ENCODE assay signal across 15 cellular contexts in genomic region chr17:40328386-40328766, GRCh38. TPM values are rescaled to one million over a fixed set of nuclear protein-coding genes. Genes with fewer than 3 reads are reported as not detected.
DNase-seq lines count a peak whose midpoint lies in the region; ATAC-seq and TF ChIP-seq lines count a peak whose summit lies in the region.
"Had no signal": no experiment of that assay in that cellular context is flagged by ENCODE, and none has a peak within 500 bp of the region (broad histone marks: within the 10 kb centered on the region; RNA-seq: fewer than 3 reads in every experiment).

No MANE protein-coding gene starts in this region.

- H3K9me3 ChIP-seq in SK-N-SH (no peaks in the 10 kb centered on the region), Peyer's patch (no peaks in the 10 kb centered on the region), esophagus (ENCODE audit: control insufficient read depth in 2 of 2, insufficient read depth in 1 of 2, low read depth in 1 of 2, low read length in 1 of 2) (no peaks in the 10 kb centered on the region), spleen (no peaks in the 10 kb centered on the region)

- H3K4me1 ChIP-seq in SK-N-SH (ENCODE audit: control insufficient read depth in 1 of 2, insufficient read depth in 2 of 2, low read depth in 1 of 2, low read length in 1 of 2) = peaks cover 69 to 87% of the 10 kb centered on the region in 2 experiments
- H3K4me1 ChIP-seq in Peyer's patch = peaks cover 11 to 96% (median 70%) of the 10 kb centered on the region in 4 donors
- H3K4me1 ChIP-seq in esophagus (ENCODE audit: control insufficient read depth in 2 of 2, insufficient read depth in 2 of 2, low read length in 1 of 2) = peaks cover 19 to 48% of the 10 kb centered on the region in 2 donors
- H3K4me1 ChIP-seq in spleen = peaks cover 96 to 100% (median 100%) of the 10 kb centered on the region in 6 donors

- WGBS in SK-N-SH (ENCODE audit: low lambda C conversion rate) = 98% methylated on average over 2 of the region's 2 CpGs
- WGBS in esophagus, 2 donors = 89% methylated on average over 2 of the region's 2 CpGs
- WGBS in spleen, 5 donors = 63 to 85% (median 82%) methylated on average over 2 of the region's 2 CpGs

- peaks cover 68% of the 10 kb centered on the region for H4K20me1 ChIP-seq in SK-N-SH (ENCODE audit: insufficient read depth)

- TF ChIP-seq CTCF in SK-N-SH (IDR thresholded peaks at IDR 0.05) = no peak
- no peak for TF ChIP-seq CTCF in Peyer's patch (IDR thresholded peaks at IDR 0.05)
- no peak for TF ChIP-seq CTCF in spleen (IDR thresholded peaks at IDR 0.05 in 8 of 11, conservative IDR thresholded peaks at IDR 0.05 in 3 of 11)

- ATAC-seq in SK-N-SH treated with all-trans-retinoic acid at 6 μM for 48 hours (no peak), GM19397 (IDR thresholded peaks at IDR 0.05; ENCODE audit: unreplicated experiment) (no peak)

- H3K27me3 ChIP-seq in SK-N-SH (ENCODE audit: insufficient read depth) (no peaks in the 10 kb centered on the region), Peyer's patch (no peaks in the 10 kb centered on the region), esophagus (ENCODE audit: control insufficient read depth in 1 of 2, insufficient read depth in 2 of 2, low read length in 2 of 2) (no peaks in the 10 kb centered on the region), spleen (replicated peaks in 1 of 7) (no peaks in the 10 kb centered on the region)

- H3K27ac ChIP-seq in SK-N-SH (ENCODE audit: low read depth in 2 of 2, low read length in 1 of 2) = peak overlapping the region; percentile 14 to 45; a peak in 3 of 4 replicates
- peak overlapping the region in 3 of 4 donors; percentile 14 to 98 (median 46) for H3K27ac ChIP-seq in Peyer's patch
- peak overlapping the region; percentile 41 to 62 for H3K27ac ChIP-seq in esophagus (ENCODE audit: low read depth in 2 of 2, low read length in 1 of 2)
- peak overlapping the region in 7 of 8 donors; percentile 86 to 97 (median 92) for H3K27ac ChIP-seq in spleen

- no peak for DNase-seq in SK-N-SH
- no peak for DNase-seq in Peyer's patch
- DNase-seq in spleen = no peak
- no peak for DNase-seq in NCI-H1436 treated with DMSO at 0.1 percent for 48 hours (lab: John Stamatoyannopoulos, UW)
- no peak for DNase-seq in NCI-H2107 treated with DMSO at 0.1 percent for 48 hours (lab: John Stamatoyannopoulos, UW; ENCODE audit: unreplicated experiment)
- DNase-seq: cortex of kidney, DMS79 treated with DMSO at 0.1 percent for 48 hours, MM.1S, NCI-H82, T1000 had no signal

- TF ChIP-seq POLR2A in Peyer's patch (IDR thresholded peaks at IDR 0.05) (no peak), spleen (IDR thresholded peaks at IDR 0.05) (no peak)

- H3K79me2 ChIP-seq in SK-N-SH (ENCODE audit: insufficient read depth) = peaks cover 98% of the 10 kb centered on the region

- H3K9me2 ChIP-seq in SK-N-SH = no peaks in the 10 kb centered on the region

- H3K36me3 ChIP-seq in SK-N-SH (replicated peaks in 1 of 2; ENCODE audit: control insufficient read depth in 1 of 2, insufficient read depth in 2 of 2, low read length in 1 of 2) (peaks cover 4 to 6% of the 10 kb centered on the region in 2 experiments), Peyer's patch (peaks cover 0 to 11% (median 0%) of the 10 kb centered on the region in 3 donors), esophagus (ENCODE audit: control insufficient read depth in 2 of 2, insufficient read depth in 2 of 2, low read length in 1 of 2) (peaks cover 0 to 2% of the 10 kb centered on the region in 2 donors), spleen (peaks cover 0 to 29% (median 15%) of the 10 kb centered on the region in 6 donors)

- intact Hi-C loops in spleen (cut with DNase I; ENCODE audit: low total_unique reads) = no loop called here

- no peak overlapping the region for H3K4me3 ChIP-seq in SK-N-SH (ENCODE audit: low read depth in 2 of 2, low read length in 1 of 2)
- no peak overlapping the region for H3K4me3 ChIP-seq in Peyer's patch
- H3K4me3 ChIP-seq in esophagus (ENCODE audit: low read depth in 1 of 2, low read length in 2 of 2) = no peak overlapping the region
- no peak overlapping the region for H3K4me3 ChIP-seq in spleen
- H3K4me3 ChIP-seq: lung had no signal

- H3K4me2 ChIP-seq in SK-N-SH = no peak overlapping the region; the same call in 1 of the 2 replicates

- no peak overlapping the region for H2AFZ ChIP-seq in SK-N-SH (ENCODE audit: low read depth)

- peaks cover 20% of the 10 kb centered on the region for H3F3A ChIP-seq in SK-N-SH (replicated peaks; ENCODE audit: insufficient read depth)

- CTCF ChIA-PET in SK-N-SH (lab: Yijun Ruan, JAX) = interaction anchor here (1.0 to 57.6 kb wide), 3 partner anchors 22 to 88 kb away, joined by 3 to 1706 read pairs (median 171); partner anchors contain the start of genes CDC6 and RARA

- no peak overlapping the region for H3K9ac ChIP-seq in SK-N-SH

- POLR2A ChIA-PET in SK-N-SH (lab: Yijun Ruan, JAX) = interaction anchor here (1.6 kb wide), 1 partner anchor 18 kb away, joined by 4 read pairs; no protein-coding TSS in a partner anchor

- no peak for TF ChIP-seq EP300 in SK-N-SH (IDR thresholded peaks at IDR 0.05; ENCODE audit: borderline replicate concordance in 1 of 2, low read depth in 1 of 2, low read length in 1 of 2)

- no peak for TF ChIP-seq RAD21 in SK-N-SH (IDR thresholded peaks at IDR 0.05; ENCODE audit: low read length)

TF ChIP-seq in SK-N-SH, 30 proteins besides CTCF, POLR2A, EP300 and RAD21 (continues in another document):
- TF ChIP-seq CHD2 (IDR thresholded peaks at IDR 0.05; ENCODE audit: low read length, partially characterized antibody) = no peak
- no peak for TF ChIP-seq RXRA (IDR thresholded peaks at IDR 0.05; ENCODE audit: borderline replicate concordance, low read depth)
- no peak for TF ChIP-seq SIN3A (IDR thresholded peaks at IDR 0.05; ENCODE audit: borderline replicate concordance, low read depth, low read length)
- no peak for TF ChIP-seq MAX (IDR thresholded peaks at IDR 0.05; ENCODE audit: low read depth)
- TF ChIP-seq RCOR1 (IDR thresholded peaks at IDR 0.05; ENCODE audit: low read length) = no peak
- no peak for TF ChIP-seq JUND (IDR thresholded peaks at IDR 0.05)
- no peak for TF ChIP-seq FOXM1 (IDR thresholded peaks at IDR 0.05; ENCODE audit: low read depth)
- no peak for TF ChIP-seq YY1 (IDR thresholded peaks at IDR 0.05; ENCODE audit: low read depth)
- no peak for TF ChIP-seq NRF1 (IDR thresholded peaks at IDR 0.05; ENCODE audit: low read depth, low read length)
- TF ChIP-seq RFX5 (IDR thresholded peaks at IDR 0.05; ENCODE audit: low read length) = no peak
- TF ChIP-seq TCF12 (IDR thresholded peaks at IDR 0.05) = no peak
- no peak for TF ChIP-seq GATA2 (CRISPR knock-in tag; IDR thresholded peaks at IDR 0.05)

TF ChIP-seq in SK-N-SH treated with all-trans-retinoic acid at 6 μM for 48 hours, 23 proteins besides CTCF, POLR2A, EP300 and RAD21 (continues in another document):
- TF ChIP-seq ZC3H10 (CRISPR knock-in tag; IDR thresholded peaks at IDR 0.05) (no peak), ZNF70 (CRISPR knock-in tag; IDR thresholded peaks at IDR 0.05) (no peak), ARNTL (CRISPR knock-in tag; IDR thresholded peaks at IDR 0.05; ENCODE audit: borderline replicate concordance, low read depth) (no peak), TCF4 (CRISPR knock-in tag; IDR thresholded peaks at IDR 0.05; ENCODE audit: borderline replicate concordance) (no peak), RARB (CRISPR knock-in tag; IDR thresholded peaks at IDR 0.05) (no peak), ZNF565 (CRISPR knock-in tag; conservative IDR thresholded peaks at IDR 0.05; ENCODE audit: low read depth) (no peak), SNAI2 (CRISPR knock-in tag; IDR thresholded peaks at IDR 0.05) (no peak), OSR1 (CRISPR knock-in tag; IDR thresholded peaks at IDR 0.05) (no peak), CREB5 (CRISPR knock-in tag; IDR thresholded peaks at IDR 0.05; ENCODE audit: low read depth) (no peak), ESRRG (CRISPR knock-in tag; IDR thresholded peaks at IDR 0.05) (no peak), ZFP30 (CRISPR knock-in tag; IDR thresholded peaks at IDR 0.05) (no peak), TOX (CRISPR knock-in tag; IDR thresholded peaks at IDR 0.05; ENCODE audit: borderline replicate concordance) (no peak)

RNA-seq across cellular contexts. Expression of gene RARA, which starts 19.4 kb away (rescaled TPM):
- polyA plus RNA-seq in SK-N-SH (2012; rRNA removed) = 8.9 and 13.3 TPM in 2 replicates
- polyA plus RNA-seq in SK-N-SH (2012; cell fraction: cytosol; rRNA removed) = 6.9 and 9.6 TPM in 2 replicates
- polyA plus RNA-seq in SK-N-SH (2012; cell fraction: nucleus; rRNA removed) = 13.2 and 15.0 TPM in 2 replicates
- total RNA-seq in Peyer's patch = 10 to 100 TPM; 46.2 to 93.3 (median 72.1) TPM
- polyA plus RNA-seq in esophagus = 1 to 10 TPM; 5.2 to 6.6 TPM
- total RNA-seq in spleen = 10 to 100 TPM; 56.6 to 95.1 (median 71.2) TPM
- polyA plus RNA-seq in spleen = 10 to 100 TPM; 13.3 to 28.3 (median 14.8) TPM

RNA-seq across cellular contexts. Expression of gene GJD3, which starts 36.2 kb away (rescaled TPM):
- polyA plus RNA-seq in SK-N-SH (2012; rRNA removed) (not detected in 2 replicates), esophagus (1 to 10 TPM in 1 of 2 donors, under 1 TPM in 1; 0.68 to 1.0 TPM), spleen (1 to 10 TPM in 1 of 3 donors, under 1 TPM in 2; 0.20 to 1.1 (median 0.33) TPM)
- polyA plus RNA-seq in SK-N-SH (2012; cell fraction: cytosol; rRNA removed) = not detected in 2 replicates
- polyA plus RNA-seq in SK-N-SH (2012; cell fraction: nucleus; rRNA removed) = not detected in 2 replicates
- total RNA-seq in Peyer's patch (1 to 10 TPM in 1 of 4 donors, not detected in 3; 1.6 TPM), spleen (10 to 100 TPM in 4 of 7 donors, 1 to 10 TPM in 3; 7.3 to 15.0 (median 10.4) TPM)
- total RNA-seq: frontal cortex had no signal

RNA-seq across cellular contexts. Expression of gene CDC6, which starts 40.7 kb away (rescaled TPM):
- polyA plus RNA-seq in SK-N-SH (2012; rRNA removed) (12.7 and 12.8 TPM in 2 replicates), esophagus (1 to 10 TPM; 5.1 to 7.5 TPM), spleen (1 to 10 TPM; 1.2 to 4.8 (median 4.1) TPM)
- polyA plus RNA-seq in SK-N-SH (2012; cell fraction: cytosol; rRNA removed) = 15.2 and 16.8 TPM in 2 replicates
- 8.3 and 11.7 TPM in 2 replicates for polyA plus RNA-seq in SK-N-SH (2012; cell fraction: nucleus; rRNA removed)
- total RNA-seq in Peyer's patch (10 to 100 TPM in 1 of 4 donors, 1 to 10 TPM in 3; 2.5 to 21.5 (median 3.4) TPM), spleen (10 to 100 TPM in 2 of 7 donors, 1 to 10 TPM in 5; 4.2 to 11.6 (median 5.7) TPM)

Comparison
In these comparisons a context has a peak if more than half of its experiments do, and no peak if none do; other contexts are left out.
1. H3K27ac ChIP-seq: peak in every context shown above with its lines; median percentile 92 in spleen; 52 in esophagus; 46 in Peyer's patch; 30 in SK-N-SH.